ENCODE assay signal across 13 cellular contexts in the genomic region with DNA sequence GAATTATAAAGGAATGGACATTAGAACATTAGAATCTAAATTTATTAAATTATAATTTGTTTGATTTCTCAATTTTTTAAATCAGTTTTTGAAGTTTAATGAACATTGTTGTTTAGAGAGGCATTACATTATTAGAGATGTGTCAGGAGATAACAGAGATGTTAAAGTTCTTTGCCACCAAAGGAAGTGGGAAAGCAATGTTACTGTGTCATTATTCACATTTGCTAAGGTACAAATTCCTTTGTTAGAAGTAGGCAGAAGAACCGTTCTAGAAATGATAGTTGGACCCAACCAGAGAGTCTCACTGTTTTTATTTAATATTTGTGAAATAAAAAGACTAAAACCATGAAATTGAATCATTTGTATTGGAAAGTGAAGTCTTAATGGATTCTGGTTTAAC.
A peak's percentile ranks its signal among the peaks of the same experiment; 100 is the strongest.
DNase-seq lines count a peak whose midpoint lies in the region; ATAC-seq and TF ChIP-seq lines count a peak whose summit lies in the region.
"Had no signal": no experiment of that assay in that cellular context is flagged by ENCODE, and none has a peak within 500 bp of the region (broad histone marks: within the 10 kb centered on the region; RNA-seq: fewer than 3 reads in every experiment).

No MANE protein-coding gene starts in this region.

- H4K20me1 ChIP-seq in osteoblast (ENCODE audit: insufficient read depth, low read length): no peaks in the 10 kb centered on the region
- H4K20me1 ChIP-seq in H9 (ENCODE audit: control insufficient read depth, insufficient read depth, insufficient read length): no peaks in the 10 kb centered on the region
- H4K20me1 ChIP-seq: BLaER1 had no signal

- H3K27ac Mint-ChIP-seq in HFFc6 (peak overlapping the region; percentile 91), H9 (no peak overlapping the region)
- H3K27ac Mint-ChIP-seq: GM23338 had no signal

- no peak overlapping the region for H2AK5ac ChIP-seq in H9 (ENCODE audit: insufficient read length, low read length)

- H3K56ac ChIP-seq in H9 (ENCODE audit: insufficient read length, low read depth, low read length): no peak overlapping the region

- no peak overlapping the region for H3T11ph ChIP-seq in H9 (ENCODE audit: low read length)

- TF ChIP-seq CTCF in HFFc6 (IDR thresholded peaks at IDR 0.05) (no peak), osteoblast (IDR thresholded peaks at IDR 0.05; ENCODE audit: extremely low read depth, low read depth, low read length) (no peak), H9 (conservative IDR thresholded peaks at IDR 0.05) (no peak), gastrocnemius medialis (IDR thresholded peaks at IDR 0.05 in 4 of 5, conservative IDR thresholded peaks at IDR 0.05 in 1 of 5) (no peak), ascending aorta (IDR thresholded peaks at IDR 0.05) (no peak)

- H3K9ac ChIP-seq in H9 (ENCODE audit: extremely low read depth, insufficient read length, low read length): no peak overlapping the region
- H3K9ac ChIP-seq: BLaER1 had no signal

- H3K4me2 ChIP-seq in osteoblast (ENCODE audit: insufficient read depth, low read length) (no peak overlapping the region), H9 (ENCODE audit: insufficient read depth, insufficient read length, low read length) (no peak overlapping the region)
- H3K4me2 ChIP-seq: BLaER1, GM23338 had no signal

- peaks cover 5% of the 10 kb centered on the region for H3K79me2 ChIP-seq in osteoblast (ENCODE audit: insufficient read depth, low read length)
- H3K79me2 ChIP-seq in H9 (ENCODE audit: insufficient read depth, low read length): no peaks in the 10 kb centered on the region

- no peak overlapping the region for H2AFZ ChIP-seq in osteoblast (ENCODE audit: low read length)
- no peak overlapping the region for H2AFZ ChIP-seq in H9 (ENCODE audit: low read length)
- H2AFZ ChIP-seq: GM23338 had no signal

- no peak overlapping the region for H3K4ac ChIP-seq in H9 (ENCODE audit: low read depth, low read length)

- H4K91ac ChIP-seq in H9 (ENCODE audit: insufficient read length, low read depth, low read length): no peak overlapping the region

- intact Hi-C loops in gastrocnemius medialis (cut with DNase I; ENCODE audit: low total_unique reads) (no loop called here), ascending aorta (cut with DNase I) (no loop called here)

- H3K4me1 Mint-ChIP-seq in HFFc6 (ENCODE audit: low read depth): peaks cover 39% of the 10 kb centered on the region
- peaks cover under 1% of the 10 kb centered on the region in 2 experiments; a peak in 3 of 4 replicates for H3K4me1 Mint-ChIP-seq in H9

- H3K27me3 ChIP-seq in SJSA1 (replicated peaks) (no peaks in the 10 kb centered on the region), osteoblast (ENCODE audit: insufficient read depth, low read length) (no peaks in the 10 kb centered on the region), H9 (ENCODE audit: insufficient read depth, low read length) (no peaks in the 10 kb centered on the region), gastrocnemius medialis (no peaks in the 10 kb centered on the region), ascending aorta (no peaks in the 10 kb centered on the region)
- H3K27me3 ChIP-seq: BLaER1 had no signal

- no peak overlapping the region for H2BK5ac ChIP-seq in H9 (ENCODE audit: insufficient read length, low read length)

- DNase-seq in HFFc6 (no peak), SJSA1 (ENCODE audit: low read depth in 1 of 2, low spot score in 2 of 2) (no peak), osteoblast (ENCODE audit: insufficient read length, low spot score, missing footprints) (no peak), caudate nucleus (lab: John Stamatoyannopoulos, UW) (no peak), H9 (no peak), gastrocnemius medialis (no peak), ascending aorta (ENCODE audit: low spot score in 2 of 2) (no peak)
- DNase-seq: AML-193, DMS79, EL had no signal

- H3K4me3 ChIP-seq in SJSA1: no peak overlapping the region
- H3K4me3 ChIP-seq in osteoblast (ENCODE audit: insufficient read depth, low read length): no peak overlapping the region
- H3K4me3 ChIP-seq in gastrocnemius medialis: no peak overlapping the region
- no peak overlapping the region for H3K4me3 ChIP-seq in ascending aorta
- H3K4me3 ChIP-seq: BLaER1, GM23338, HAP-1 had no signal

- no peaks in the 10 kb centered on the region for H3K27me3 Mint-ChIP-seq in HFFc6 (ENCODE audit: insufficient read depth)
- peaks cover 2% of the 10 kb centered on the region; the same call in 1 of the 2 replicates for H3K27me3 Mint-ChIP-seq in H9 (ENCODE audit: low read depth)

- H2BK15ac ChIP-seq in H9 (ENCODE audit: low read depth, low read length): no peak overlapping the region

- no peak overlapping the region for H3K14ac ChIP-seq in H9 (ENCODE audit: insufficient read depth, low read length)

- H3K27ac ChIP-seq in SJSA1: peak overlapping the region; percentile 66
- H3K27ac ChIP-seq in osteoblast (ENCODE audit: low read depth, low read length): peak overlapping the region; percentile 38
- H3K27ac ChIP-seq in caudate nucleus (ENCODE audit: low read depth, low read length): no peak overlapping the region
- no peak overlapping the region for H3K27ac ChIP-seq in H9 (ENCODE audit: insufficient read length, low read depth, low read length)
- no peak overlapping the region for H3K27ac ChIP-seq in gastrocnemius medialis
- no peak overlapping the region for H3K27ac ChIP-seq in ascending aorta
- H3K27ac ChIP-seq: BLaER1 had no signal

- H4K5ac ChIP-seq in H9 (ENCODE audit: insufficient read length, low read depth, low read length): no peak overlapping the region

- no peak overlapping the region for H2BK12ac ChIP-seq in H9 (ENCODE audit: insufficient read length, low read depth, low read length)

- H4K8ac ChIP-seq in H9 (replicated peaks; ENCODE audit: insufficient read length, low read depth, low read length): no peak overlapping the region

- ATAC-seq in gastrocnemius medialis: no peak
- ATAC-seq: GM23338 had no signal

- no peak for TF ChIP-seq POLR2A in gastrocnemius medialis (IDR thresholded peaks at IDR 0.05)

- H3K36me3 Mint-ChIP-seq in HFFc6 (ENCODE audit: low read depth) (peaks cover 23% of the 10 kb centered on the region), H9 (ENCODE audit: insufficient read depth in 1 of 3, low read depth in 3 of 3) (no peaks in the 10 kb centered on the region; a peak in 1 of 7 replicates)

- H3K9me3 ChIP-seq in SJSA1 (replicated peaks): no peaks in the 10 kb centered on the region
- no peaks in the 10 kb centered on the region for H3K9me3 ChIP-seq in osteoblast (ENCODE audit: low read depth, low read length)
- H3K9me3 ChIP-seq in H9 (ENCODE audit: control insufficient read depth, low read depth, low read length): no peaks in the 10 kb centered on the region
- H3K9me3 ChIP-seq in gastrocnemius medialis: no peaks in the 10 kb centered on the region
- no peaks in the 10 kb centered on the region for H3K9me3 ChIP-seq in ascending aorta
- H3K9me3 ChIP-seq: BLaER1, HAP-1 had no signal

- no peak overlapping the region for H3K18ac ChIP-seq in H9 (ENCODE audit: insufficient read length, low read depth, low read length)

- no CpG with 5 or more reads among the region's 1 CpG for WGBS in H9 (ENCODE audit: extremely low coverage, insufficient read length, low lambda C conversion rate)

- H3K4me1 ChIP-seq in SJSA1 (replicated peaks) (peaks cover 26% of the 10 kb centered on the region), osteoblast (ENCODE audit: insufficient read depth, low read length) (peaks cover 8% of the 10 kb centered on the region), H9 (ENCODE audit: insufficient read depth, low read length) (peaks cover under 1% of the 10 kb centered on the region; the same call in 1 of the 2 replicates), gastrocnemius medialis (peaks cover 6 to 10% of the 10 kb centered on the region in 2 donors), ascending aorta (peaks cover 0 to 3% of the 10 kb centered on the region in 2 donors)
- H3K4me1 ChIP-seq: BLaER1, HAP-1 had no signal

- H3K23ac ChIP-seq in H9 (ENCODE audit: insufficient read length, low read depth, low read length): no peak overlapping the region

- H3K36me3 ChIP-seq in SJSA1: peaks cover 13% of the 10 kb centered on the region
- H3K36me3 ChIP-seq in osteoblast (ENCODE audit: insufficient read depth, low read length): peaks cover 5% of the 10 kb centered on the region
- no peaks in the 10 kb centered on the region for H3K36me3 ChIP-seq in gastrocnemius medialis
- H3K36me3 ChIP-seq in ascending aorta: peaks cover 0 to 14% of the 10 kb centered on the region in 2 donors
- H3K36me3 ChIP-seq: BLaER1, HAP-1 had no signal

- no peak overlapping the region for H3K4me3 Mint-ChIP-seq in HFFc6
- H3K4me3 Mint-ChIP-seq in H9: no peak overlapping the region
- H3K4me3 Mint-ChIP-seq: GM23338 had no signal

- H3K9me3 Mint-ChIP-seq in HFFc6: no peaks in the 10 kb centered on the region
- H3K9me3 Mint-ChIP-seq in H9: no peaks in the 10 kb centered on the region
- H3K9me3 Mint-ChIP-seq: GM23338 had no signal

- in situ Hi-C loops in gastrocnemius medialis (cut with MboI; ENCODE audit: low sequenced_read_pairs in 4 of 4): no loop called here

- H3K23me2 ChIP-seq in H9 (ENCODE audit: insufficient read length, low read depth, low read length, poor library complexity, severe bottlenecking): no peaks in the 10 kb centered on the region

- no peaks in the 10 kb centered on the region for H3K79me1 ChIP-seq in H9 (ENCODE audit: insufficient read depth, low read depth, low read length, poor library complexity, severe bottlenecking)

- no peak overlapping the region for H2BK120ac ChIP-seq in H9 (ENCODE audit: low read depth, low read length, poor library complexity, severe bottlenecking)

- no peak overlapping the region for H2BK20ac ChIP-seq in H9 (ENCODE audit: low read depth, low read length, poor library complexity, severe bottlenecking)

Comparison
In these comparisons a context has a peak if more than half of its experiments do, and no peak if none do; other contexts are left out.
1. H3K27ac ChIP-seq: peak in SJSA1 (single experiment) and osteoblast (single experiment); none in caudate nucleus (single experiment), H9 (single experiment), gastrocnemius medialis (0 of 4) and ascending aorta (0 of 2).